In the genomic region with DNA sequence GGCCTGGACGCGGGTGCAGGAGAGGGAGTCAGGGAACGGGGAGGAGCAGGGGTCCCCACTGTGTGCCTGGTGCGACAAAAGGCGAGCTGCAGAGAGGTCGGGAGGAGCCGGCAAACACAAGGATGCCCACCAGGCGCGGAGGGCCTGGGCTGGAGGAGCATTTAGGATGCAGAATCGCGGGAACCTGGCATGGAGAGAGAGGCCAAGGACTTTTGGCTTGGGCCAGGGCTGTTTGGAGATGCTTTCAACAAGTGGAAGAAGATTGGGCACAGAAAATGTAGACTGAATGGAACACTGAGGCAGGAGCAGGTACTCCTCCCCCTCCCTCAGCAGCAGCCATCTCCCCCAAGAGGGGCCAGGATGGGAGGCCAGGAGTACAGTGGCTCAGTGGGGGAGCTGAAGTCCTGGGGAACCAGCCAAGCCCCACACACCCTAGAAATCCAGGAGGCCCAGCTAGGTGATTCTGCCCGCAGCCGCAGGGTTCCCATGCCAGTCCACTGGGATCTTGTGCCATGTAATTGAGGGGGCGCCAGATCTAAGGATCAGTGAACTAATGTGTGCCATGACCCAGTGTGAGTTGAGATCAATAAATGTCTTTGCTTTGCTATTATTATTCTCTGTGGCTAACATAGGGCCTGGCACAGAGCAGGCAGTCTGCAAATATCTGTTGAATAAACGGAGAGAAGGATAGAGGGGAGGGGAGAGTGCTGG, we compare ENCODE assay signal across 8 cellular contexts. TPM values are rescaled to one million over a fixed set of nuclear protein-coding genes. Genes with fewer than 3 reads are reported as not detected.
DNase-seq lines count a peak whose midpoint lies in the region; ATAC-seq and TF ChIP-seq lines count a peak whose summit lies in the region.

No MANE protein-coding gene starts in this region.

- H3K27me3 ChIP-seq in breast epithelium, result peaks cover 4 to 13% of the 10 kb centered on the region in 2 donors

- peak overlapping the region in 1 of 2 donors; percentile 72 for H3K27ac ChIP-seq in breast epithelium
- no peak overlapping the region for H3K27ac ChIP-seq in mesodermal cell (ENCODE audit: low read depth, low read length, severe bottlenecking)

- no peak for TF ChIP-seq CTCF in breast epithelium (IDR thresholded peaks at IDR 0.05)

- intact Hi-C loops in Right ventricle myocardium superior (cut with DNase I) (loop anchor here (10.0 kb wide), 1 partner anchor 255 kb away; no protein-coding TSS in a partner anchor), cardiac septum (cut with DNase I) (loop anchor here (5.0 kb wide), 1 partner anchor 107 kb away; no protein-coding TSS in a partner anchor), breast epithelium (cut with DNase I; ENCODE audit: low total_unique reads) (no loop called here)

- no peak for TF ChIP-seq POLR2A in breast epithelium (IDR thresholded peaks at IDR 0.05)

- ATAC-seq in Right ventricle myocardium superior (ENCODE audit: poor library complexity), result no peak
- no peak for ATAC-seq in GM21390 (IDR thresholded peaks at IDR 0.05; ENCODE audit: unreplicated experiment)
- ATAC-seq in HG02938 (IDR thresholded peaks at IDR 0.05; ENCODE audit: unreplicated experiment), result no peak
- ATAC-seq in activated CD4-positive, CD25-positive, alpha-beta regulatory T cell treated with anti-CD3 and anti-CD28 coated beads, Interleukin-2, amount 50 U/mL, for 24 hours, result no peak

- H3K4me1 ChIP-seq in breast epithelium (peaks cover 4 to 5% of the 10 kb centered on the region in 2 donors), mesodermal cell (ENCODE audit: control insufficient read depth, insufficient read depth, low read length, poor library complexity, severe bottlenecking) (no peaks in the 10 kb centered on the region)

- H3K4me3 ChIP-seq in breast epithelium (peak overlapping the region; percentile 76 to 96 (median 83)), mesodermal cell (ENCODE audit: extremely low read depth, insufficient read depth, low read length, poor library complexity, severe bottlenecking) (peak overlapping the region; percentile 57)

- DNase-seq in Right ventricle myocardium superior (peak; percentile 34), cardiac septum (ENCODE audit: low spot score) (no peak), breast epithelium (ENCODE audit: low spot score in 2 of 2) (no peak)
- no peak for DNase-seq in activated naive CD4-positive, alpha-beta T cell (lab: John Stamatoyannopoulos, UW)

- H3K9me3 ChIP-seq in breast epithelium, result no peaks in the 10 kb centered on the region
- H3K9me3 ChIP-seq in mesodermal cell (ENCODE audit: control insufficient read depth, low read length), result no peaks in the 10 kb centered on the region

- no peaks in the 10 kb centered on the region for H3K36me3 ChIP-seq in breast epithelium
- no peaks in the 10 kb centered on the region for H3K36me3 ChIP-seq in mesodermal cell (ENCODE audit: control insufficient read depth, insufficient read depth, low read length)

- 29 to 39% methylated on average over 15 of the region's 15 CpGs for WGBS in mesodermal cell (ENCODE audit: insufficient coverage in 2 of 2), 2 experiments

RNA-seq across cellular contexts. Expression of a gene that starts 1.1 kb away (rescaled TPM):
- total RNA-seq in Right ventricle myocardium superior, result 26.8 TPM
- total RNA-seq in cardiac septum, result 22.6 TPM
- total RNA-seq in breast epithelium, result 10 to 100 TPM in 1 of 3 donors, 1 to 10 TPM in 2; 4.8 to 11.5 (median 8.2) TPM
- polyA plus RNA-seq in mesodermal cell (2013, experiment 1 of 2), result 0.55 TPM
- polyA plus RNA-seq in mesodermal cell (2013, experiment 2 of 2), result 0.25 TPM

RNA-seq across cellular contexts. Expression of a gene that starts 39.4 kb away (rescaled TPM):
- total RNA-seq in Right ventricle myocardium superior (8.2 TPM), cardiac septum (16.5 TPM), breast epithelium (10 to 100 TPM; 16.4 to 28.8 (median 17.3) TPM)
- polyA plus RNA-seq in mesodermal cell (2013, experiment 1 of 2), result 16.6 TPM
- 10.0 TPM for polyA plus RNA-seq in mesodermal cell (2013, experiment 2 of 2)
